ENCODE assay signal across 2 cellular contexts in genomic region chr6:5029609-5030008, GRCh38.
TF ChIP-seq lines count a peak whose summit lies in the region.

No MANE protein-coding gene starts in this region.

TF ChIP-seq in HepG2, 621 proteins besides CTCF, POLR2A, EP300 and RAD21:
- no peak for TF ChIP-seq ZNF619 (CRISPR knock-in tag; IDR thresholded peaks at IDR 0.05)
- TF ChIP-seq AGO2 (optimal IDR thresholded peaks at IDR 0.05; ENCODE audit: low read depth, low read length), result no peak
- TF ChIP-seq ZNF121 (CRISPR knock-in tag; IDR thresholded peaks at IDR 0.05), result 0 out of 2 replicates have a peak, but pooled peaks have one; percentile 57
- no peak for TF ChIP-seq KMT2B (CRISPR knock-in tag; IDR thresholded peaks at IDR 0.05)
- no peak for TF ChIP-seq ZNF773 (CRISPR knock-in tag; IDR thresholded peaks at IDR 0.05; ENCODE audit: borderline replicate concordance)
- no peak for TF ChIP-seq ZNF30 (CRISPR knock-in tag; IDR thresholded peaks at IDR 0.05)
- no peak for TF ChIP-seq ZNF460 (CRISPR knock-in tag; IDR thresholded peaks at IDR 0.05; ENCODE audit: borderline replicate concordance)
- no peak for TF ChIP-seq KDM4B (CRISPR knock-in tag; IDR thresholded peaks at IDR 0.05)
- no peak for TF ChIP-seq CSRNP1 (CRISPR knock-in tag; IDR thresholded peaks at IDR 0.05)
TF ChIP-seq in HepG2: peak in this region for 1.

TF ChIP-seq in H1, 55 proteins besides CTCF, POLR2A, EP300 and RAD21:
- no peak for TF ChIP-seq HDAC2 (IDR thresholded peaks at IDR 0.05; ENCODE audit: borderline replicate concordance in 1 of 2, low read depth in 2 of 2, low read length in 2 of 2)
TF ChIP-seq in H1: peak in this region for 0.
